In the genomic region with DNA sequence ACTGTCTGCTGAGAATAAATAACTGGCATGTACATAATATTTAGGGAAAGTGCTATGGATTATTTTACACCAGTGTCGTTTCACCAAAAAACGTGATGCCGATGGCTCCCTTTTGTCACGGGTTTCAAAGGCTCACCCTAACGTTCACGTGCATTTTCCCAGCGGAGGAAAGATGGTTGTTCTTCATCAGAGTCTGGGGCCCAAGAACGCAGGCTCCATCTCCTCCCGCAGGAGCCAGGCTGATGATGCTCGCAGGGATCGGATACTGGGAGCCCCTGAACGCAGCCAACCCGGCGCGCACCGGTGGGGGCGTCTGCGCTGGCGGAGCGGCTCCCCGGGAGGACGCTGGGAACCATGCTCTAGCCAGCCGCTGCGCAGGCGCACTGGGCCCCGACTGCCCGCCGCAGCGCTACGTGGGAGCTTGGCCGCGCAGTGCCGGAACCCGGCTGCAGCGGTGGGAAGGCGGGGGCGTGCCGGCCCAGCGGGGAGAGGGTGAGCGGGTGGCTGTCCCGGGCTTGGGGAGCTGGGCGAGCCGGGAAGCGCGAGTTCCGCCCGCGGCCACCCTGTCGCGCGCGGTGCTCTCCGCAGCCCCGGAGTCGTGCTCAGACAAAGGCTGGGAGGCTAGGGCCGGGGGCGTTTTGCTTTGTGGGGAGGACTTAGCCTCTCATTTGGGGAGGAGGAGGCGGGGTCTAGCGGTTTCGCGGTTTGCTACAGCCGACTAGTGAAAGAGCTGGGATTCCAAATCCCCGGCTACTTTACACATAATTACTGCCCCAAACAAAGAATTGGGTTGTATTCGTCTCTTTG, we compare ENCODE assay signal across 8 cellular contexts. TPM values are rescaled to one million over a fixed set of nuclear protein-coding genes. Genes with fewer than 3 reads are reported as not detected.
DNase-seq lines count a peak whose midpoint lies in the region; ATAC-seq and TF ChIP-seq lines count a peak whose summit lies in the region.

Gene ZFP69B (plus strand): TSS at position 793 of the 807 bp plus-strand sequence. CDS start 486 bp downstream, outside the sequence.

- H3K4me1 ChIP-seq in hepatocyte (ENCODE audit: insufficient read depth) (no peaks in the 10 kb centered on the region), aorta (ENCODE audit: control insufficient read depth in 1 of 2, insufficient read depth in 2 of 2, low read length in 2 of 2) (peaks cover 0 to 1% of the 10 kb centered on the region in 2 donors)

- no peaks in the 10 kb centered on the region for H3K9me2 ChIP-seq in hepatocyte (replicated peaks; ENCODE audit: insufficient read depth)

- H2AFZ ChIP-seq in hepatocyte = peak within 1 kb of the TSS; percentile 98

- peak; percentile 52 for DNase-seq in NCI-H187 treated with DMSO at 0.1 percent for 48 hours (lab: John Stamatoyannopoulos, UW)
- DNase-seq in T-helper 22 cell (ENCODE audit: low read depth) = peak; percentile 65
- DNase-seq in astrocyte of the cerebellum (ENCODE audit: low read depth) = peak; percentile 69
- DNase-seq in hepatocyte (ENCODE audit: low spot score) = peak; percentile 97
- peak; percentile 65 for DNase-seq in renal cortical epithelial cell (ENCODE audit: low read depth)
- peak; percentile 94 to 98 for DNase-seq in aorta

- peaks cover 10% of the 10 kb centered on the region for H3K9me3 ChIP-seq in hepatocyte (ENCODE audit: low read depth)
- no peaks in the 10 kb centered on the region for H3K9me3 ChIP-seq in aorta (ENCODE audit: control insufficient read depth, low read length)

- no peaks in the 10 kb centered on the region for H3K27me3 ChIP-seq in hepatocyte
- no peaks in the 10 kb centered on the region for H3K27me3 ChIP-seq in aorta (ENCODE audit: control insufficient read depth in 1 of 2, insufficient read depth in 2 of 2, low read length in 1 of 2)

- 1% methylated on average over 56 of the region's 64 CpGs for WGBS in hepatocyte (ENCODE audit: low lambda C conversion rate, missing lambda C conversion rate)
- WGBS in aorta, 2 donors = 0% methylated on average over 59 to 64 of the region's 64 CpGs

- intact Hi-C loops in aorta (cut with DNase I) = no loop called here

- TF ChIP-seq POLR2A in GM15510 (IDR thresholded peaks at IDR 0.05; ENCODE audit: borderline replicate concordance, extremely low read depth, insufficient read length) = peak; percentile 72

- in situ Hi-C loops in astrocyte of the cerebellum (cut with HindIII; ENCODE audit: low sequenced_read_pairs) = no loop called here

- TF ChIP-seq CTCF in astrocyte of the cerebellum (IDR thresholded peaks at IDR 0.05; ENCODE audit: low read depth, low read length, missing control alignments) (no peak), hepatocyte (IDR thresholded peaks at IDR 0.05; ENCODE audit: poor library complexity) (no peak)

- H3K27ac ChIP-seq in hepatocyte (peak within 1 kb of the TSS; percentile 85), aorta (ENCODE audit: low read depth in 1 of 2, low read length in 2 of 2) (peak within 1 kb of the TSS in 1 of 2 donors; percentile 76)

- H3K36me3 ChIP-seq in hepatocyte (replicated peaks; ENCODE audit: insufficient read depth, low read depth) (no peaks in the 10 kb centered on the region), aorta (ENCODE audit: control insufficient read depth in 1 of 2, insufficient read depth in 2 of 2, low read length in 1 of 2) (no peaks in the 10 kb centered on the region)

- H3K4me3 ChIP-seq in astrocyte of the cerebellum (ENCODE audit: low read depth, low read length) (peak within 1 kb of the TSS; percentile 73), hepatocyte (peak within 1 kb of the TSS; percentile 79), aorta (ENCODE audit: low read length in 2 of 2) (peak within 1 kb of the TSS; percentile 58 to 66)

- peak within 1 kb of the TSS; percentile 90 for H3K4me2 ChIP-seq in hepatocyte

- no peaks in the 10 kb centered on the region for H4K20me1 ChIP-seq in hepatocyte (ENCODE audit: insufficient read depth, poor library complexity, severe bottlenecking)

- peak; percentile 63 for ATAC-seq in HG02938 (IDR thresholded peaks at IDR 0.05; ENCODE audit: unreplicated experiment)
- peak; percentile 99 for ATAC-seq in aorta (ENCODE audit: low FRiP score)

- peaks cover 4% of the 10 kb centered on the region for H3K79me2 ChIP-seq in hepatocyte

RNA-seq across cellular contexts. Expression of gene ZFP69B, which starts in this region (rescaled TPM):
- 3.2 and 5.0 TPM in 2 replicates for total RNA-seq in hepatocyte
- polyA plus RNA-seq in hepatocyte = 1.1 and 4.8 TPM in 2 replicates
- total RNA-seq in renal cortical epithelial cell = 1.2 and 4.9 TPM in 2 replicates
- 1 to 10 TPM; 2.2 to 2.4 TPM for total RNA-seq in aorta
- 1 to 10 TPM in 1 of 2 donors, under 1 TPM in 1; 0.54 to 2.0 TPM for polyA plus RNA-seq in aorta
